In the genomic region with DNA sequence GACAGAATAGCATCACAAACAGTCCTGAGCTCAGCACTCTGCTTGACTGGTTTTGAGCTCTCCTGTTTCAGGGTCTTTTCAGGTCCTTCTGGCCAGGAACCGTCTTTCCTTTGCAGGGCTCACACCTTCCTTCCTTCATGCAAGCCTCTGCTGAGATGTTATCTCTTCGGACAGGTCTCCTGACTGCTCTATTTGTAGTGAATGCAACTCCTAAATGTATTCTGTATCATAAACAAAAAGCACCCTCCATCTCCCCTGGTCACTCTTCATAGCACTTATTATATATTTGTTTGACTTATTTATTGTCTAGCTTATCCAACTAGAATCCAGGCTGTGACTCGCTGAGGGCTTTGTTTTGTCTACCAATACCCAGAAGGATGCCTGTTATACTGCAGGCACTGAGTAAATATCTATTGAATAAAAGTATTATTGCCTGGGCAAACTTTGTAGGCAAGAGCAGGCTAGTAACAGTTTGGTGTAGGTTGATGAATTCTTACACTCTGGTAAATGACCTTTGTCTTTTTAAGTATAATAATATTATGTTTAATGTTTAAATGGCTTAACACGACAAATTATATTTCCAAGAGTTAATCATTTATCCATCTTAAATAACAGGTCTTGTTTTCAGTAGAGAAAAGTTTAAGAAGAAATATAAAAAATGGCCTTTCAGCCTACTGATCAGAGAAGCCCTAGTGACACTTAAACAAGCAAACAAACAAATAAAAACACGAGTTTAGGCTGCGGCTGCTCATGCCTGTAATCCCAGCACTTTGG, we compare ENCODE assay signal across 8 cellular contexts.
DNase-seq lines count a peak whose midpoint lies in the region; ATAC-seq and TF ChIP-seq lines count a peak whose summit lies in the region.

No MANE protein-coding gene starts in this region.

- H3K36me3 ChIP-seq in MM.1S (replicated peaks; ENCODE audit: insufficient read depth, low read length) (no peaks in the 10 kb centered on the region), A673 (ENCODE audit: insufficient read depth, low read length, poor library complexity, severe bottlenecking) (no peaks in the 10 kb centered on the region)
- H3K36me3 ChIP-seq in effector memory CD4-positive, alpha-beta T cell (ENCODE audit: control insufficient read depth, insufficient read depth, low read length), result no peaks in the 10 kb centered on the region

- H3K9me2 ChIP-seq in MM.1S (replicated peaks; ENCODE audit: insufficient read depth, low read length), result no peaks in the 10 kb centered on the region

- H3K4me3 ChIP-seq in MM.1S (ENCODE audit: low read length) (no peak overlapping the region), A673 (ENCODE audit: low read depth, low read length, poor library complexity, severe bottlenecking) (no peak overlapping the region)
- no peak overlapping the region for H3K4me3 ChIP-seq in effector memory CD4-positive, alpha-beta T cell (ENCODE audit: insufficient read depth, low read depth, low read length, poor library complexity, severe bottlenecking)

- H3K4me1 ChIP-seq in MM.1S (ENCODE audit: low read length), result peaks cover 53% of the 10 kb centered on the region
- peaks cover 58% of the 10 kb centered on the region for H3K4me1 ChIP-seq in effector memory CD4-positive, alpha-beta T cell (ENCODE audit: control insufficient read depth, insufficient read depth, low read length, poor library complexity, severe bottlenecking)
- peaks cover 62% of the 10 kb centered on the region for H3K4me1 ChIP-seq in A673 (ENCODE audit: insufficient read depth, low read length, poor library complexity, severe bottlenecking)

- H3K27ac ChIP-seq in MM.1S (ENCODE audit: low read length), result peak overlapping the region; percentile 83; the same call in 1 of the 2 replicates
- peak overlapping the region; percentile 46 for H3K27ac ChIP-seq in effector memory CD4-positive, alpha-beta T cell (ENCODE audit: insufficient read depth, low read length, poor library complexity, severe bottlenecking)
- H3K27ac ChIP-seq in A673 (ENCODE audit: low read depth, low read length, poor library complexity, severe bottlenecking), result no peak overlapping the region

- CTCF ChIA-PET in A673 (lab: Charles Lee), result interaction anchor here (0.6 kb wide), 1 partner anchor 45 kb away, joined by 3 read pairs; no protein-coding TSS in a partner anchor

- intact Hi-C loops in A673 (cut with micrococcal nuclease; ENCODE audit: unreplicated experiment), result no loop called here

- POLR2A ChIA-PET in A673 (lab: Charles Lee; ENCODE audit: low non-redundant PET), result no interaction called here

- peak overlapping the region; percentile 84 for H3K4me2 ChIP-seq in MM.1S (ENCODE audit: low read depth, low read length)

- peak overlapping the region; percentile 66 for H2AFZ ChIP-seq in MM.1S (ENCODE audit: low read length)

- H3K9ac ChIP-seq in MM.1S (ENCODE audit: low read length), result peak overlapping the region; percentile 25; the same call in 1 of the 2 replicates

- H3K27me3 ChIP-seq in MM.1S (replicated peaks; ENCODE audit: insufficient read depth, low read length) (no peaks in the 10 kb centered on the region), A673 (replicated peaks; ENCODE audit: insufficient read depth, low read depth, low read length, poor library complexity) (no peaks in the 10 kb centered on the region)
- no peaks in the 10 kb centered on the region for H3K27me3 ChIP-seq in effector memory CD4-positive, alpha-beta T cell (replicated peaks; ENCODE audit: control insufficient read depth, insufficient read depth, low read length, poor library complexity, severe bottlenecking)

- ATAC-seq in GM19463 (IDR thresholded peaks at IDR 0.05; ENCODE audit: unreplicated experiment), result no peak

- peaks cover 58% of the 10 kb centered on the region for H3F3A ChIP-seq in MM.1S (ENCODE audit: insufficient read depth, low read length)

- TF ChIP-seq CTCF in MM.1S (IDR thresholded peaks at IDR 0.05; ENCODE audit: low read length), result no peak
- TF ChIP-seq CTCF in A673 (conservative IDR thresholded peaks at IDR 0.05; ENCODE audit: low read depth, low read length), result no peak

- peak; percentile 55 for DNase-seq in DMS53 (lab: John Stamatoyannopoulos, UW)
- DNase-seq in DMS53 treated with DMSO at 0.1 percent for 48 hours (lab: John Stamatoyannopoulos, UW; ENCODE audit: unreplicated experiment), result no peak
- DNase-seq in MM.1S, result peak; percentile 22
- DNase-seq in effector memory CD4-positive, alpha-beta T cell, result no peak
- DNase-seq in renal cortical epithelial cell (ENCODE audit: low read depth), result peak; percentile 38
- no peak for DNase-seq in NCI-H1105 (lab: John Stamatoyannopoulos, UW)
- no peak for DNase-seq in A673 (ENCODE audit: low spot score)

- peaks cover 5% of the 10 kb centered on the region; the same call in 1 of the 2 replicates for H3K79me2 ChIP-seq in MM.1S (ENCODE audit: low read length)

- BruUV-seq in A673 (replicated peaks; lab: Mats Ljungman, UMichigan), result no TSS peak

- H3K9me3 ChIP-seq in MM.1S (replicated peaks; ENCODE audit: insufficient read depth, low read length), result no peaks in the 10 kb centered on the region
- no peaks in the 10 kb centered on the region for H3K9me3 ChIP-seq in effector memory CD4-positive, alpha-beta T cell (ENCODE audit: control insufficient read depth, low read length)
- H3K9me3 ChIP-seq in A673 (ENCODE audit: low read depth, low read length, poor library complexity, severe bottlenecking), result no peaks in the 10 kb centered on the region

- no peaks in the 10 kb centered on the region for H4K20me1 ChIP-seq in MM.1S (ENCODE audit: insufficient read depth, low read length)

Comparison
In these comparisons a context has a peak if more than half of its experiments do, and no peak if none do; other contexts are left out.
1. DNase-seq: peak in DMS53 (single experiment), MM.1S (single experiment) and renal cortical epithelial cell (single experiment); none in DMS53 treated with DMSO at 0.1 percent for 48 hours (single experiment), effector memory CD4-positive, alpha-beta T cell (0 of 3), NCI-H1105 (single experiment) and A673 (single experiment).